In the genomic region with DNA sequence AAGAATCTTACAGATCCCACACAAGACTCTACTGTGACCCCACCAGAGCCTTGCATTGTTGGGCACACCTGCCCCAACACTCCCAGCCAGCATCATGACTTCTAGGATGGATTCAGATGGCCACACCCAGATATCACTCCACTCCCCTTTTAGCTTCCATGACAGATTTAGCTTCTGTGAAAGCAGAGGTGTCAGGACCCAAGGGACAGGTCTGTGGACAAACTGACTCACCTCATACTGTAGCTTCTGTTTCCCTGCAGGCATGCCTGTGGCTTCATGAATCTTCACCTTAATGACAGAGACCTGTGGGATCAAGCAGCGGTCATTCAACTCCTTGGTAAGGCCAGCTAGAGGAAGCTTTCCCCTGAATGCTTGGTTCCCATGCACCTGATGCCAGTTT, we compare ENCODE assay signal across 20 cellular contexts. TPM values are rescaled to one million over a fixed set of nuclear protein-coding genes. Genes with fewer than 3 reads are reported as not detected.
DNase-seq lines count a peak whose midpoint lies in the region; ATAC-seq and TF ChIP-seq lines count a peak whose summit lies in the region.
"Had no signal": no experiment of that assay in that cellular context is flagged by ENCODE, and none has a peak within 500 bp of the region (broad histone marks: within the 10 kb centered on the region; RNA-seq: fewer than 3 reads in every experiment).

No MANE protein-coding gene starts in this region.

- POLR2A ChIA-PET in activated B cell treated with CpG ODN at 0.5 μM for 24 hours (lab: Charles Lee), result interaction anchor here (1.1 to 1.6 kb wide), 3 partner anchors 8 to 45 kb away, joined by 3 to 5 read pairs (median 5); a partner anchor contains a TSS

- H3K4me3 ChIP-seq in gastroesophageal sphincter, result no peak overlapping the region
- H3K4me3 ChIP-seq: MG63 had no signal

- H3K4me1 Mint-ChIP-seq in activated naive CD4-positive, alpha-beta T cell treated with anti-CD3 and anti-CD28 coated beads for 36 hours (ENCODE audit: low read depth), result peaks cover 33% of the 10 kb centered on the region
- no peaks in the 10 kb centered on the region for H3K4me1 Mint-ChIP-seq in activated B cell treated with CpG ODN at 0.5 μM for 24 hours
- peaks cover 28% of the 10 kb centered on the region for H3K4me1 Mint-ChIP-seq in activated naive CD8-positive, alpha-beta T cell (ENCODE audit: low read depth)
- H3K4me1 Mint-ChIP-seq in stimulated activated naive B cell treated with anti-CD40 and anti-IgM and Interleukin-4, amounts not matched to agents 10 μg/mL and 1 μg/mL and 100 μg/mL, for 72 hours, result peaks cover 21 to 37% of the 10 kb centered on the region in 2 donors
- H3K4me1 Mint-ChIP-seq: H9 had no signal

- no peaks in the 10 kb centered on the region for H3K9me3 ChIP-seq in gastroesophageal sphincter
- H3K9me3 ChIP-seq: MG63 had no signal

- peaks cover 7 to 99% of the 10 kb centered on the region in 2 donors for H3K36me3 ChIP-seq in gastroesophageal sphincter

- peaks cover 74% of the 10 kb centered on the region for H3K36me3 Mint-ChIP-seq in activated naive CD4-positive, alpha-beta T cell treated with anti-CD3 and anti-CD28 coated beads for 36 hours (ENCODE audit: low read depth)
- H3K36me3 Mint-ChIP-seq in activated B cell treated with CpG ODN at 0.5 μM for 24 hours (ENCODE audit: low read depth), result peaks cover 92% of the 10 kb centered on the region
- H3K36me3 Mint-ChIP-seq in activated naive CD8-positive, alpha-beta T cell, result peaks cover 6% of the 10 kb centered on the region
- H3K36me3 Mint-ChIP-seq in stimulated activated naive B cell treated with anti-CD40 and anti-IgM and Interleukin-4, amounts not matched to agents 10 μg/mL and 1 μg/mL and 100 μg/mL, for 72 hours, result peaks cover 62 to 76% of the 10 kb centered on the region in 2 donors

- ATAC-seq in activated B cell treated with CpG ODN at 0.5 μM for 24 hours (ENCODE audit: low read depth), result peak; percentile 25
- ATAC-seq in stimulated activated naive B cell treated with anti-CD40 and anti-IgM and Interleukin-4, amounts not matched to agents 10 μg/mL and 1 μg/mL and 100 μg/mL, for 72 hours (replicated peaks), result peak; percentile 77 to 88
- no peak for ATAC-seq in gastroesophageal sphincter
- ATAC-seq: Panc1 had no signal

- CTCF ChIA-PET in activated naive CD4-positive, alpha-beta T cell treated with anti-CD3 and anti-CD28 coated beads for 36 hours (lab: Charles Lee), result interaction anchor here (1.3 kb wide), 1 partner anchor 13 kb away, joined by 3 read pairs; no protein-coding TSS in a partner anchor
- CTCF ChIA-PET in activated B cell treated with CpG ODN at 0.5 μM for 24 hours (lab: Charles Lee), result interaction anchor here (1.0 to 1.1 kb wide), 2 partner anchors 8 to 48 kb away, joined by 3 read pairs; a partner anchor contains a TSS

- H3K27ac ChIP-seq in gastroesophageal sphincter, result no peak overlapping the region

- WGBS in gastroesophageal sphincter (ENCODE audit: low coverage in 1 of 2), 2 donors, result 80% methylated on average over 1 of the region's 1 CpG; no CpG with 5 or more reads in 1 of the 2 donors

- no peak for TF ChIP-seq POLR2A in gastroesophageal sphincter (IDR thresholded peaks at IDR 0.05)

- H3K4me3 Mint-ChIP-seq in activated naive CD4-positive, alpha-beta T cell treated with anti-CD3 and anti-CD28 coated beads for 36 hours, result no peak overlapping the region
- H3K4me3 Mint-ChIP-seq in activated B cell treated with CpG ODN at 0.5 μM for 24 hours, result no peak overlapping the region
- H3K4me3 Mint-ChIP-seq in activated naive CD8-positive, alpha-beta T cell, result no peak overlapping the region
- H3K4me3 Mint-ChIP-seq in stimulated activated naive B cell treated with anti-CD40 and anti-IgM and Interleukin-4, amounts not matched to agents 10 μg/mL and 1 μg/mL and 100 μg/mL, for 72 hours, result no peak overlapping the region
- H3K4me3 Mint-ChIP-seq: H9 had no signal

- intact Hi-C loops in activated naive CD4-positive, alpha-beta T cell treated with anti-CD3 and anti-CD28 coated beads for 36 hours (cut with micrococcal nuclease), result no loop called here
- intact Hi-C loops in activated B cell treated with CpG ODN at 0.5 μM for 24 hours (cut with micrococcal nuclease), result no loop called here

- H3K4me1 ChIP-seq in gastroesophageal sphincter, result peaks cover 0 to 9% (median 0%) of the 10 kb centered on the region in 3 donors

- no peak for TF ChIP-seq EP300 in gastroesophageal sphincter (IDR thresholded peaks at IDR 0.05)

- no peak for DNase-seq in activated naive CD4-positive, alpha-beta T cell treated with anti-CD3 and anti-CD28 coated beads for 36 hours
- DNase-seq in activated naive CD4-positive, alpha-beta T cell treated with anti-CD3 and anti-CD28 coated beads, Interleukin-2, amount 50 U/mL, for 16 hours, result no peak
- DNase-seq in activated B cell treated with CpG ODN at 0.5 μM for 24 hours (no peak), D341Med (ENCODE audit: low spot score) (no peak)
- DNase-seq in stimulated activated naive B cell treated with anti-CD40 and anti-IgM and Interleukin-4, amounts not matched to agents 10 μg/mL and 1 μg/mL and 100 μg/mL, for 72 hours, result peak; percentile 27
- DNase-seq: ACHN, AML-193, Calu3, H9, IMR-90, Karpas-422, MG63, NCI-H1105, NCI-H1694 treated with DMSO at 0.1 percent for 48 hours, NCI-H2107, NCI-H226, NCI-H524 treated with DMSO at 0.1 percent for 48 hours had no signal

- H3K9me3 Mint-ChIP-seq in activated naive CD4-positive, alpha-beta T cell treated with anti-CD3 and anti-CD28 coated beads for 36 hours, result no peaks in the 10 kb centered on the region
- H3K9me3 Mint-ChIP-seq in activated B cell treated with CpG ODN at 0.5 μM for 24 hours, result no peaks in the 10 kb centered on the region
- H3K9me3 Mint-ChIP-seq in activated naive CD8-positive, alpha-beta T cell (ENCODE audit: low read depth), result no peaks in the 10 kb centered on the region
- no peaks in the 10 kb centered on the region for H3K9me3 Mint-ChIP-seq in stimulated activated naive B cell treated with anti-CD40 and anti-IgM and Interleukin-4, amounts not matched to agents 10 μg/mL and 1 μg/mL and 100 μg/mL, for 72 hours
- H3K9me3 Mint-ChIP-seq: H9 had no signal

- H3K27me3 ChIP-seq in gastroesophageal sphincter, result no peaks in the 10 kb centered on the region
- H3K27me3 ChIP-seq: MG63 had no signal

- no peaks in the 10 kb centered on the region for H3K27me3 Mint-ChIP-seq in activated naive CD4-positive, alpha-beta T cell treated with anti-CD3 and anti-CD28 coated beads for 36 hours (ENCODE audit: low read depth)
- no peaks in the 10 kb centered on the region for H3K27me3 Mint-ChIP-seq in activated B cell treated with CpG ODN at 0.5 μM for 24 hours
- no peaks in the 10 kb centered on the region for H3K27me3 Mint-ChIP-seq in activated naive CD8-positive, alpha-beta T cell
- H3K27me3 Mint-ChIP-seq in stimulated activated naive B cell treated with anti-CD40 and anti-IgM and Interleukin-4, amounts not matched to agents 10 μg/mL and 1 μg/mL and 100 μg/mL, for 72 hours, result no peaks in the 10 kb centered on the region

- H3K27ac Mint-ChIP-seq in activated naive CD4-positive, alpha-beta T cell treated with anti-CD3 and anti-CD28 coated beads for 36 hours, result peak overlapping the region; percentile 83
- H3K27ac Mint-ChIP-seq in activated B cell treated with CpG ODN at 0.5 μM for 24 hours, result no peak overlapping the region
- peak overlapping the region; percentile 68 for H3K27ac Mint-ChIP-seq in activated naive CD8-positive, alpha-beta T cell
- peak overlapping the region; percentile 75 for H3K27ac Mint-ChIP-seq in stimulated activated naive B cell treated with anti-CD40 and anti-IgM and Interleukin-4, amounts not matched to agents 10 μg/mL and 1 μg/mL and 100 μg/mL, for 72 hours
- H3K27ac Mint-ChIP-seq: H9 had no signal

- TF ChIP-seq CTCF in activated B cell treated with CpG ODN at 0.5 μM for 24 hours (IDR thresholded peaks at IDR 0.05) (no peak), gastroesophageal sphincter (IDR thresholded peaks at IDR 0.05) (no peak)

RNA-seq across cellular contexts. Expression of a gene that starts 8.5 kb away (rescaled TPM):
- 10 to 100 TPM; 19.4 to 21.4 TPM for total RNA-seq in activated naive CD4-positive, alpha-beta T cell treated with anti-CD3 and anti-CD28 coated beads for 36 hours
- total RNA-seq in activated B cell treated with CpG ODN at 0.5 μM for 24 hours, result 20.1 and 20.4 TPM in 2 replicates
- 10 to 100 TPM; 25.3 to 30.8 (median 26.0) TPM for total RNA-seq in gastroesophageal sphincter

RNA-seq across cellular contexts. Expression of a gene that starts 21.5 kb away (rescaled TPM):
- total RNA-seq in activated naive CD4-positive, alpha-beta T cell treated with anti-CD3 and anti-CD28 coated beads for 36 hours, result 100 to 1,000 TPM; 274 to 276 TPM
- total RNA-seq in activated B cell treated with CpG ODN at 0.5 μM for 24 hours (263 and 269 TPM in 2 replicates), gastroesophageal sphincter (10 to 100 TPM; 46.1 to 80.8 (median 63.7) TPM)

RNA-seq across cellular contexts. Expression of a gene that starts 21.6 kb away (rescaled TPM):
- 1 to 10 TPM; 1.1 to 1.5 TPM for total RNA-seq in activated naive CD4-positive, alpha-beta T cell treated with anti-CD3 and anti-CD28 coated beads for 36 hours
- 1.8 and 2.9 TPM in 2 replicates for total RNA-seq in activated B cell treated with CpG ODN at 0.5 μM for 24 hours
- total RNA-seq in gastroesophageal sphincter, result 1 to 10 TPM in 3 of 4 donors, under 1 TPM in 1; 0.99 to 1.9 (median 1.5) TPM

RNA-seq across cellular contexts. Expression of a gene that starts 45.9 kb away (rescaled TPM):
- total RNA-seq in activated naive CD4-positive, alpha-beta T cell treated with anti-CD3 and anti-CD28 coated beads for 36 hours, result 1 to 10 TPM; 2.1 to 3.8 TPM
- 2.4 and 3.5 TPM in 2 replicates for total RNA-seq in activated B cell treated with CpG ODN at 0.5 μM for 24 hours
- total RNA-seq in gastroesophageal sphincter, result 10 to 100 TPM; 12.9 to 17.1 (median 16.2) TPM

RNA-seq across cellular contexts. Expression of a gene that starts 52.0 kb away (rescaled TPM):
- total RNA-seq in activated naive CD4-positive, alpha-beta T cell treated with anti-CD3 and anti-CD28 coated beads for 36 hours, result 1 to 10 TPM; 2.8 to 3.9 TPM
- total RNA-seq in activated B cell treated with CpG ODN at 0.5 μM for 24 hours, result 8.6 and 8.8 TPM in 2 replicates
- 10 to 100 TPM; 10.2 to 13.5 (median 11.7) TPM for total RNA-seq in gastroesophageal sphincter
